ENCODE assay signal across 8 cellular contexts in the genomic region with DNA sequence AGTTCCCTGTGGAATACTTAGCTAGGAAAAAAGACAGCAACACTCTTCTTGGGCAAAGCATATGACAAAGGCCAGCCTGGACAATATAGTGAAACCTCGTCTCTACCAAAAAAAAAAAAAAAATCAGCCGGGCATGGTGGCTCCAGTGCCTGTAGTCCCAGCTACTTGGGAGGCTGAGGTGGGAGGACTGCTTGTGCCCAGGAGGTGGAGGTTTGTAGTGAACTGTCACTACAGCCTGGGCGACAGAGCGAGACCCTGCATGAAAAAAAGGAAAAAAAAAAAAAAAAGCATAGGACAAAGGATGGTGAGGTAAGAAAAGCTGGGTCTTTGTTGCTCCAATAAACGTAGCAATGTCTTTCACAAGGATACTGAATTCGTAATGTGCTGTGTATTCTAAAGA. TPM values are rescaled to one million over a fixed set of nuclear protein-coding genes. Genes with fewer than 3 reads are reported as not detected.
A peak's percentile ranks its signal among the peaks of the same experiment; 100 is the strongest.
DNase-seq lines count a peak whose midpoint lies in the region; ATAC-seq, FAIRE-seq and TF ChIP-seq lines count a peak whose summit lies in the region.

No MANE protein-coding gene starts in this region.

- peak overlapping the region; percentile 81 for H3K9ac ChIP-seq in muscle layer of colon (ENCODE audit: low read length)

- H3K9me3 Mint-ChIP-seq in HFFc6 (no peaks in the 10 kb centered on the region), brain (peaks cover 0 to 2% (median 2%) of the 10 kb centered on the region in 5 experiments)

- H3K36me3 ChIP-seq in muscle layer of colon (ENCODE audit: insufficient read depth, low read length), result no peaks in the 10 kb centered on the region

- H3K27ac ChIP-seq in 22Rv1 (peak overlapping the region; percentile 92), muscle layer of colon (ENCODE audit: low read depth, low read length) (no peak overlapping the region)

- no peak for DNase-seq in HFFc6
- DNase-seq in T1000 (lab: John Stamatoyannopoulos, UW), result no peak
- DNase-seq in GM12891 (ENCODE audit: insufficient read length, low spot score), result no peak

- H3K27ac Mint-ChIP-seq in HFFc6 (no peak overlapping the region), brain (peak overlapping the region; percentile 76 to 96 (median 93))

- H3K4me1 Mint-ChIP-seq in HFFc6 (ENCODE audit: low read depth) (peaks cover 14% of the 10 kb centered on the region), brain (peaks cover 58% of the 10 kb centered on the region)

- TF ChIP-seq CTCF in 22Rv1 (IDR thresholded peaks at IDR 0.05) (no peak), HFFc6 (IDR thresholded peaks at IDR 0.05) (no peak), brain (conservative IDR thresholded peaks at IDR 0.05) (no peak)

- H3K9me3 ChIP-seq in muscle layer of colon (ENCODE audit: low read length), result no peaks in the 10 kb centered on the region

- H3K27me3 Mint-ChIP-seq in HFFc6 (ENCODE audit: insufficient read depth) (no peaks in the 10 kb centered on the region), brain (peaks cover 20% of the 10 kb centered on the region)

- peak overlapping the region; percentile 85 for H3K4me3 Mint-ChIP-seq in HFFc6
- peak overlapping the region; percentile 88 to 95 (median 91) for H3K4me3 Mint-ChIP-seq in brain

- no peak for TF ChIP-seq POLR2A in GM12891 (IDR thresholded peaks at IDR 0.05; ENCODE audit: low read depth, low read length)

- no peaks in the 10 kb centered on the region for H3K27me3 ChIP-seq in muscle layer of colon (ENCODE audit: control insufficient read depth in 1 of 2, insufficient read depth in 2 of 2, low read length in 2 of 2)

- FAIRE-seq in GM12891 (lab: Jason Lieb, UNC), result no peak

- H3K36me3 Mint-ChIP-seq in HFFc6 (ENCODE audit: low read depth), result no peaks in the 10 kb centered on the region
- peaks cover 21% of the 10 kb centered on the region for H3K36me3 Mint-ChIP-seq in brain

- peak overlapping the region in 1 of 2 donors; percentile 94 for H3K4me3 ChIP-seq in muscle layer of colon (ENCODE audit: low read depth in 1 of 2, low read length in 2 of 2)

- ATAC-seq in HG02678 (IDR thresholded peaks at IDR 0.05; ENCODE audit: unreplicated experiment), result no peak
- ATAC-seq in GM21381 (IDR thresholded peaks at IDR 0.05; ENCODE audit: unreplicated experiment), result no peak

- H3K4me1 ChIP-seq in muscle layer of colon (ENCODE audit: insufficient read depth, low read length), result peaks cover 16% of the 10 kb centered on the region

TF ChIP-seq in GM12891, 5 proteins besides CTCF, POLR2A, EP300 and RAD21:
- TF ChIP-seq TAF1 (IDR thresholded peaks at IDR 0.05; ENCODE audit: low read depth, low read length), result no peak
- TF ChIP-seq POLR2AphosphoS5 (IDR thresholded peaks at IDR 0.05; ENCODE audit: low read depth, low read length), result no peak
- no peak for TF ChIP-seq PAX5 (IDR thresholded peaks at IDR 0.05; ENCODE audit: insufficient read depth, low read length, severe bottlenecking)
- no peak for TF ChIP-seq POU2F2 (IDR thresholded peaks at IDR 0.05; ENCODE audit: low read depth, low read length)

RNA-seq across cellular contexts. Expression of a gene that starts 1.1 kb away (rescaled TPM):
- total RNA-seq in HFFc6 (2021; fragmentation: NEBNext Ultra II Directional; extraction: Animal tissue kit (Norgen Biotek cat#: 25700)), result 1 to 10 TPM; 1.5 to 2.2 (median 1.8) TPM
- 23.6 TPM for polyA plus RNA-seq in brain (ENCODE audit: insufficient read depth, low read depth, low replicate concordance)
- 2.5 TPM for polyA plus RNA-seq in GM12891 (2012; ENCODE audit: low read depth, missing spikeins)

RNA-seq across cellular contexts. Expression of a gene that starts 1.4 kb away (rescaled TPM):
- total RNA-seq in HFFc6 (2021; fragmentation: NEBNext Ultra II Directional; extraction: Animal tissue kit (Norgen Biotek cat#: 25700)), result 1 to 10 TPM in 2 of 6 experiments, under 1 TPM in 4; 0.73 to 1.1 (median 0.82) TPM
- polyA plus RNA-seq in brain (ENCODE audit: insufficient read depth, low read depth, low replicate concordance), result 5.4 TPM
- polyA plus RNA-seq in GM12891 (2012; ENCODE audit: low read depth, missing spikeins), result 0.39 TPM
